ENCODE assay signal across 8 cellular contexts in the genomic region with DNA sequence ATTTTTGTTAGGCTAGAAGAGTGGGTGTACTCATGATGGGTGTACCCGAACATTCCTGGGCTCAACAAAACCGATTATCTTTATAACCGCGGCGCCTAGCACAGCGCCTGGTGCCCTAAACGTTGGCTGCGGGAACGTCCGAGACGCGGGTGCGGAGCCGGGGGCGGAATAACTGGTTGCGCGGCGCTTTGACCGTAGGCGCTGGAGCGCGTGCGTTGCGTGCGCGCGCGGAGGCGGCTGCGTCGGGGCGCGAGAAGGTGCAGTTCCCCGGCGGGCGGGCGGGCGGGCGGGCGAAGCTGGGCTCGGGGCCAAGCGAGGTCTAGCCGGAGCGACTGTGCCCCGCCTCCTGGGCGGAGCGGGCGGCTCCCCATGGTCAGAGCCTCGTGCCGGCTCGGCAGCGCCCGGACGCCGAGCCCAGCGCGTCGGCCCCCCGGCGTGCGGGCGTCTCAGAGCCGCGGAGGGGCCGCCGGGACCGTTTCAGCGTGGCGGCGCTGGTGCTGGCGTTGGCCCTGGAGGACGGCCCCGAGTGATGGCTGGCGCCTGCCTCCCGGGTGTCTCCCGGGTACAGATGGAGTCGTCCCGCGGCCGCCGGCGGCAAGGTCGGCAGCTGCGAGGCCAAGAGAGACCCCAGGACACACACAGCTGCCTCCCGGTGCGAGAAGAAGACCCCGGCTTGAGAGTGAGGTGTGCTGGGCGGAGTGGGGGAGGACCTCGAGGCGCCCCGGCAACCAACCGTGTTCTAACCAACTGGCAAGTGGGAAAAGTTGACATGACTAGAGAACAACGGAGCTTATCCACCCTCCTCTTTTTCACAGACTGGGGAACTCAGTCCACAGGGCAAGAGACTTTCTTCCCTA. TPM values are rescaled to one million over a fixed set of nuclear protein-coding genes. Genes with fewer than 3 reads are reported as not detected.
A peak's percentile ranks its signal among the peaks of the same experiment; 100 is the strongest.
DNase-seq lines count a peak whose midpoint lies in the region; ATAC-seq and TF ChIP-seq lines count a peak whose summit lies in the region.

Gene PLAAT1, plus strand, starts transcription at position 373 of the 857 bp plus-strand sequence. CDS start 14,429 bp downstream, outside the sequence.

- H3K27ac ChIP-seq in thoracic aorta = peak within 1 kb of the TSS; percentile 72 to 76
- H3K27ac ChIP-seq in Karpas-422 (ENCODE audit: low read length) = no peak within 1 kb of the TSS

- peak within 1 kb of the TSS; percentile 54 for H3K4me3 ChIP-seq in epithelial cell of proximal tubule (ENCODE audit: low read depth, low read length)
- H3K4me3 ChIP-seq in thoracic aorta = peak within 1 kb of the TSS; percentile 72
- H3K4me3 ChIP-seq in Karpas-422 (ENCODE audit: low read length) = no peak within 1 kb of the TSS

- no peaks in the 10 kb centered on the region for H3K4me1 ChIP-seq in thoracic aorta (ENCODE audit: control insufficient read depth in 1 of 2, low read depth in 2 of 2)
- no peaks in the 10 kb centered on the region for H3K4me1 ChIP-seq in Karpas-422 (ENCODE audit: low read length)

- H3K36me3 ChIP-seq in thoracic aorta (no peaks in the 10 kb centered on the region), Karpas-422 (ENCODE audit: insufficient read depth, low read length) (no peaks in the 10 kb centered on the region)

- TF ChIP-seq CTCF in epithelial cell of proximal tubule (conservative IDR thresholded peaks at IDR 0.05; ENCODE audit: low read depth, low read length) (no peak), thoracic aorta (IDR thresholded peaks at IDR 0.05) (no peak)

- H3K9me3 ChIP-seq in thoracic aorta (no peaks in the 10 kb centered on the region), Karpas-422 (ENCODE audit: low read length) (no peaks in the 10 kb centered on the region)

- no peaks in the 10 kb centered on the region for H3K27me3 ChIP-seq in thoracic aorta (replicated peaks; ENCODE audit: insufficient read depth)
- no peaks in the 10 kb centered on the region for H3K27me3 ChIP-seq in Karpas-422 (ENCODE audit: low read length)

- H3K4me2 ChIP-seq in Karpas-422 (ENCODE audit: low read depth, low read length, poor library complexity, severe bottlenecking) = no peak within 1 kb of the TSS

- no peaks in the 10 kb centered on the region for H4K20me1 ChIP-seq in Karpas-422 (ENCODE audit: insufficient read depth, low read depth, low read length)

- peak; percentile 68 for DNase-seq in DMS153 treated with DMSO at 0.1 percent for 48 hours (lab: John Stamatoyannopoulos, UW; ENCODE audit: unreplicated experiment)
- peak; percentile 68 for DNase-seq in NCI-H1092 (lab: John Stamatoyannopoulos, UW)
- DNase-seq in epithelial cell of proximal tubule (ENCODE audit: low read depth) = no peak
- peak; percentile 36 for DNase-seq in middle frontal gyrus (ENCODE audit: extremely low spot score, low spot score)
- no peak for DNase-seq in thoracic aorta (ENCODE audit: low spot score)
- no peak for DNase-seq in Karpas-422

- H2AFZ ChIP-seq in Karpas-422 (ENCODE audit: low read length) = no peak within 1 kb of the TSS

- no peaks in the 10 kb centered on the region for H3K79me2 ChIP-seq in Karpas-422 (ENCODE audit: low read length)

- peak; percentile 78 for ATAC-seq in GM21390 (IDR thresholded peaks at IDR 0.05; ENCODE audit: unreplicated experiment)
- peak; percentile 90 for ATAC-seq in SK-N-SH treated with all-trans-retinoic acid at 6 μM for 48 hours
- ATAC-seq in thoracic aorta (ENCODE audit: insufficient number of reproducible peaks, low FRiP score, low read depth) = no peak

- no peaks in the 10 kb centered on the region for H3K9me2 ChIP-seq in Karpas-422 (replicated peaks; ENCODE audit: insufficient read depth, low read length)

- H3K9ac ChIP-seq in Karpas-422 (ENCODE audit: low read length) = no peak within 1 kb of the TSS

TF ChIP-seq in SK-N-SH treated with all-trans-retinoic acid at 6 μM for 48 hours, 23 proteins besides CTCF, POLR2A, EP300 and RAD21:
- TF ChIP-seq GLIS3 (CRISPR knock-in tag; IDR thresholded peaks at IDR 0.05) = no peak
- no peak for TF ChIP-seq ZFP30 (CRISPR knock-in tag; IDR thresholded peaks at IDR 0.05)
- TF ChIP-seq, protein P1, sequence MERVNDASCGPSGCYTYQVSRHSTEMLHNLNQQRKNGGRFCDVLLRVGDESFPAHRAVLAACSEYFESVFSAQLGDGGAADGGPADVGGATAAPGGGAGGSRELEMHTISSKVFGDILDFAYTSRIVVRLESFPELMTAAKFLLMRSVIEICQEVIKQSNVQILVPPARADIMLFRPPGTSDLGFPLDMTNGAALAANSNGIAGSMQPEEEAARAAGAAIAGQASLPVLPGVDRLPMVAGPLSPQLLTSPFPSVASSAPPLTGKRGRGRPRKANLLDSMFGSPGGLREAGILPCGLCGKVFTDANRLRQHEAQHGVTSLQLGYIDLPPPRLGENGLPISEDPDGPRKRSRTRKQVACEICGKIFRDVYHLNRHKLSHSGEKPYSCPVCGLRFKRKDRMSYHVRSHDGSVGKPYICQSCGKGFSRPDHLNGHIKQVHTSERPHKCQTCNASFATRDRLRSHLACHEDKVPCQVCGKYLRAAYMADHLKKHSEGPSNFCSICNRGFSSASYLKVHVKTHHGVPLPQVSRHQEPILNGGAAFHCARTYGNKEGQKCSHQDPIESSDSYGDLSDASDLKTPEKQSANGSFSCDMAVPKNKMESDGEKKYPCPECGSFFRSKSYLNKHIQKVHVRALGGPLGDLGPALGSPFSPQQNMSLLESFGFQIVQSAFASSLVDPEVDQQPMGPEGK (CRISPR knock-in tag; IDR thresholded peaks at IDR 0.05; ENCODE audit: borderline replicate concordance) = no peak
- no peak for TF ChIP-seq ISL1 (CRISPR knock-in tag; IDR thresholded peaks at IDR 0.05)
- TF ChIP-seq, protein P2, sequence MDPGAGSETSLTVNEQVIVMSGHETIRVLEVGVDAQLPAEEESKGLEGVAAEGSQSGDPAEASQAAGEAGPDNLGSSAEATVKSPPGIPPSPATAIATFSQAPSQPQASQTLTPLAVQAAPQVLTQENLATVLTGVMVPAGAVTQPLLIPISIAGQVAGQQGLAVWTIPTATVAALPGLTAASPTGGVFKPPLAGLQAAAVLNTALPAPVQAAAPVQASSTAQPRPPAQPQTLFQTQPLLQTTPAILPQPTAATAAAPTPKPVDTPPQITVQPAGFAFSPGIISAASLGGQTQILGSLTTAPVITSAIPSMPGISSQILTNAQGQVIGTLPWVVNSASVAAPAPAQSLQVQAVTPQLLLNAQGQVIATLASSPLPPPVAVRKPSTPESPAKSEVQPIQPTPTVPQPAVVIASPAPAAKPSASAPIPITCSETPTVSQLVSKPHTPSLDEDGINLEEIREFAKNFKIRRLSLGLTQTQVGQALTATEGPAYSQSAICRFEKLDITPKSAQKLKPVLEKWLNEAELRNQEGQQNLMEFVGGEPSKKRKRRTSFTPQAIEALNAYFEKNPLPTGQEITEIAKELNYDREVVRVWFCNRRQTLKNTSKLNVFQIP (CRISPR knock-in tag; IDR thresholded peaks at IDR 0.05; ENCODE audit: borderline replicate concordance, low read depth) = no peak

RNA-seq across cellular contexts. Expression of gene PLAAT1, which starts in this region (rescaled TPM):
- 2.1 and 4.8 TPM in 2 replicates for total RNA-seq in epithelial cell of proximal tubule
- total RNA-seq in thoracic aorta = not detected
- total RNA-seq in Karpas-422 (2014; rRNA removed; shearing (Covaris generic); ENCODE audit: low replicate concordance) = not detected in 2 replicates

Comparison
In these comparisons a context has a peak if more than half of its experiments do, and no peak if none do; other contexts are left out.
1. DNase-seq: peak in DMS153 treated with DMSO at 0.1 percent for 48 hours (single experiment), NCI-H1092 (single experiment) and middle frontal gyrus (single experiment); none in epithelial cell of proximal tubule (single experiment), thoracic aorta (single experiment) and Karpas-422 (single experiment).